Comparison of ENCODE assay signal across 1 cellular context in the genomic region with DNA sequence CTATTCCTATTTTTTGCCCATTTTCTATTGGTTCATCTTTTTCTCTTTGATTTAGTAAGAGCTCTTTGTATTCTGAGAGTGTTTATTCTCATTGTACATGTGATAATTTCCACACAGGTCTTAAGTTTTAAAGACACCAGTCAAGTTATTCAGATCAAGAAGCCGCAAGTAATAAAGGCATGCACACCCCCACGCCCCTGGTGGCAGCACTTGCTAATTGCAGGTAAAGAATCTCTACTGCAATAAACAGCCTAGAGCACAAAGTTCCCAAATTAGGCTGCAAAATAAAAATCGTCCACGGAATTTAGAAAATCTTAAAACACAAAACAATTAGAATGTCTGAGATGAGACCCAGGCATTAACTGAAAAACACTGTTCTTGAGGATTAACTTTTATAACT.
TF ChIP-seq lines count a peak whose summit lies in the region.

No MANE protein-coding gene starts in this region.

TF ChIP-seq in K562, 482 proteins besides CTCF, POLR2A, EP300 and RAD21 (continued from another document):
- TF ChIP-seq, protein P1, sequence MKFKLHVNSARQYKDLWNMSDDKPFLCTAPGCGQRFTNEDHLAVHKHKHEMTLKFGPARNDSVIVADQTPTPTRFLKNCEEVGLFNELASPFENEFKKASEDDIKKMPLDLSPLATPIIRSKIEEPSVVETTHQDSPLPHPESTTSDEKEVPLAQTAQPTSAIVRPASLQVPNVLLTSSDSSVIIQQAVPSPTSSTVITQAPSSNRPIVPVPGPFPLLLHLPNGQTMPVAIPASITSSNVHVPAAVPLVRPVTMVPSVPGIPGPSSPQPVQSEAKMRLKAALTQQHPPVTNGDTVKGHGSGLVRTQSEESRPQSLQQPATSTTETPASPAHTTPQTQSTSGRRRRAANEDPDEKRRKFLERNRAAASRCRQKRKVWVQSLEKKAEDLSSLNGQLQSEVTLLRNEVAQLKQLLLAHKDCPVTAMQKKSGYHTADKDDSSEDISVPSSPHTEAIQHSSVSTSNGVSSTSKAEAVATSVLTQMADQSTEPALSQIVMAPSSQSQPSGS (CRISPR knock-in tag; IDR thresholded peaks at IDR 0.05), result no peak
- TF ChIP-seq CHD1 (IDR thresholded peaks at IDR 0.05; ENCODE audit: low read length), result no peak
- TF ChIP-seq BRF1 (IDR thresholded peaks at IDR 0.05; ENCODE audit: borderline replicate concordance, extremely low read depth, insufficient read length), result no peak
- no peak for TF ChIP-seq ILF3 (IDR thresholded peaks at IDR 0.05; ENCODE audit: borderline replicate concordance)
- TF ChIP-seq PRMT5 (CRISPR knock-in tag; IDR thresholded peaks at IDR 0.05), result no peak
- no peak for TF ChIP-seq MIER1 (IDR thresholded peaks at IDR 0.05; ENCODE audit: low read depth)
- TF ChIP-seq, protein P2, sequence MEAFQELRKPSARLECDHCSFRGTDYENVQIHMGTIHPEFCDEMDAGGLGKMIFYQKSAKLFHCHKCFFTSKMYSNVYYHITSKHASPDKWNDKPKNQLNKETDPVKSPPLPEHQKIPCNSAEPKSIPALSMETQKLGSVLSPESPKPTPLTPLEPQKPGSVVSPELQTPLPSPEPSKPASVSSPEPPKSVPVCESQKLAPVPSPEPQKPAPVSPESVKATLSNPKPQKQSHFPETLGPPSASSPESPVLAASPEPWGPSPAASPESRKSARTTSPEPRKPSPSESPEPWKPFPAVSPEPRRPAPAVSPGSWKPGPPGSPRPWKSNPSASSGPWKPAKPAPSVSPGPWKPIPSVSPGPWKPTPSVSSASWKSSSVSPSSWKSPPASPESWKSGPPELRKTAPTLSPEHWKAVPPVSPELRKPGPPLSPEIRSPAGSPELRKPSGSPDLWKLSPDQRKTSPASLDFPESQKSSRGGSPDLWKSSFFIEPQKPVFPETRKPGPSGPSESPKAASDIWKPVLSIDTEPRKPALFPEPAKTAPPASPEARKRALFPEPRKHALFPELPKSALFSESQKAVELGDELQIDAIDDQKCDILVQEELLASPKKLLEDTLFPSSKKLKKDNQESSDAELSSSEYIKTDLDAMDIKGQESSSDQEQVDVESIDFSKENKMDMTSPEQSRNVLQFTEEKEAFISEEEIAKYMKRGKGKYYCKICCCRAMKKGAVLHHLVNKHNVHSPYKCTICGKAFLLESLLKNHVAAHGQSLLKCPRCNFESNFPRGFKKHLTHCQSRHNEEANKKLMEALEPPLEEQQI (IDR thresholded peaks at IDR 0.05), result 0 out of 2 replicates have a peak, but pooled peaks have one; percentile 45
- no peak for TF ChIP-seq ZNF408 (CRISPR knock-in tag; IDR thresholded peaks at IDR 0.05; ENCODE audit: low read depth)
- TF ChIP-seq RBBP5 (IDR thresholded peaks at IDR 0.05; ENCODE audit: borderline replicate concordance, insufficient read depth, low read length, poor library complexity, severe bottlenecking), result no peak
- no peak for TF ChIP-seq USF1 (CRISPR knock-in tag; IDR thresholded peaks at IDR 0.05)
- TF ChIP-seq, protein P3, sequence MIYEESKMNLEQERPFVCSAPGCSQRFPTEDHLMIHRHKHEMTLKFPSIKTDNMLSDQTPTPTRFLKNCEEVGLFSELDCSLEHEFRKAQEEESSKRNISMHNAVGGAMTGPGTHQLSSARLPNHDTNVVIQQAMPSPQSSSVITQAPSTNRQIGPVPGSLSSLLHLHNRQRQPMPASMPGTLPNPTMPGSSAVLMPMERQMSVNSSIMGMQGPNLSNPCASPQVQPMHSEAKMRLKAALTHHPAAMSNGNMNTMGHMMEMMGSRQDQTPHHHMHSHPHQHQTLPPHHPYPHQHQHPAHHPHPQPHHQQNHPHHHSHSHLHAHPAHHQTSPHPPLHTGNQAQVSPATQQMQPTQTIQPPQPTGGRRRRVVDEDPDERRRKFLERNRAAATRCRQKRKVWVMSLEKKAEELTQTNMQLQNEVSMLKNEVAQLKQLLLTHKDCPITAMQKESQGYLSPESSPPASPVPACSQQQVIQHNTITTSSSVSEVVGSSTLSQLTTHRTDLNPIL (CRISPR knock-in tag; IDR thresholded peaks at IDR 0.05), result no peak
- TF ChIP-seq POLR2AphosphoS2 (IDR thresholded peaks at IDR 0.05; ENCODE audit: low read length), result no peak
- no peak for TF ChIP-seq ZNF830 (CRISPR knock-in tag; IDR thresholded peaks at IDR 0.05)
- TF ChIP-seq KLF13 (tag; IDR thresholded peaks at IDR 0.05; ENCODE audit: borderline replicate concordance, low read depth), result peak; percentile 99
- TF ChIP-seq POLR2AphosphoS5 (IDR thresholded peaks at IDR 0.05; ENCODE audit: control insufficient read depth, insufficient read depth, low read depth, low read length), result no peak
- TF ChIP-seq, protein P4, sequence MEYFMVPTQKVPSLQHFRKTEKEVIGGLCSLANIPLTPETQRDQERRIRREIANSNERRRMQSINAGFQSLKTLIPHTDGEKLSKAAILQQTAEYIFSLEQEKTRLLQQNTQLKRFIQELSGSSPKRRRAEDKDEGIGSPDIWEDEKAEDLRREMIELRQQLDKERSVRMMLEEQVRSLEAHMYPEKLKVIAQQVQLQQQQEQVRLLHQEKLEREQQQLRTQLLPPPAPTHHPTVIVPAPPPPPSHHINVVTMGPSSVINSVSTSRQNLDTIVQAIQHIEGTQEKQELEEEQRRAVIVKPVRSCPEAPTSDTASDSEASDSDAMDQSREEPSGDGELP (CRISPR knock-in tag; IDR thresholded peaks at IDR 0.05; ENCODE audit: borderline replicate concordance), result no peak
- TF ChIP-seq, protein P5, sequence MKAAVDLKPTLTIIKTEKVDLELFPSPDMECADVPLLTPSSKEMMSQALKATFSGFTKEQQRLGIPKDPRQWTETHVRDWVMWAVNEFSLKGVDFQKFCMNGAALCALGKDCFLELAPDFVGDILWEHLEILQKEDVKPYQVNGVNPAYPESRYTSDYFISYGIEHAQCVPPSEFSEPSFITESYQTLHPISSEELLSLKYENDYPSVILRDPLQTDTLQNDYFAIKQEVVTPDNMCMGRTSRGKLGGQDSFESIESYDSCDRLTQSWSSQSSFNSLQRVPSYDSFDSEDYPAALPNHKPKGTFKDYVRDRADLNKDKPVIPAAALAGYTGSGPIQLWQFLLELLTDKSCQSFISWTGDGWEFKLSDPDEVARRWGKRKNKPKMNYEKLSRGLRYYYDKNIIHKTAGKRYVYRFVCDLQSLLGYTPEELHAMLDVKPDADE (conservative IDR thresholded peaks at IDR 0.05; ENCODE audit: control insufficient read depth, low read depth, low read length), result no peak
- TF ChIP-seq ETS2 (tag; IDR thresholded peaks at IDR 0.05; ENCODE audit: borderline replicate concordance, poor library complexity, severe bottlenecking), result no peak
- TF ChIP-seq, protein P6, sequence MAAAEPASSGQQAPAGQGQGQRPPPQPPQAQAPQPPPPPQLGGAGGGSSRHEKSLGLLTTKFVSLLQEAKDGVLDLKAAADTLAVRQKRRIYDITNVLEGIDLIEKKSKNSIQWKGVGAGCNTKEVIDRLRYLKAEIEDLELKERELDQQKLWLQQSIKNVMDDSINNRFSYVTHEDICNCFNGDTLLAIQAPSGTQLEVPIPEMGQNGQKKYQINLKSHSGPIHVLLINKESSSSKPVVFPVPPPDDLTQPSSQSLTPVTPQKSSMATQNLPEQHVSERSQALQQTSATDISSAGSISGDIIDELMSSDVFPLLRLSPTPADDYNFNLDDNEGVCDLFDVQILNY (CRISPR knock-in tag; IDR thresholded peaks at IDR 0.05), result no peak
- TF ChIP-seq SMAD4 (CRISPR knock-in tag; conservative IDR thresholded peaks at IDR 0.05), result no peak
- TF ChIP-seq MCM3 (IDR thresholded peaks at IDR 0.05), result no peak
- no peak for TF ChIP-seq CEBPB (tag; IDR thresholded peaks at IDR 0.05)
- TF ChIP-seq HMG20A (CRISPR knock-in tag; conservative IDR thresholded peaks at IDR 0.05), result no peak
- peak; percentile 63; the same call in 1 of the 2 replicates for TF ChIP-seq TRIM28 (IDR thresholded peaks at IDR 0.05)
- no peak for TF ChIP-seq TAF1 (IDR thresholded peaks at IDR 0.05; ENCODE audit: control insufficient read depth, extremely low read depth, insufficient read depth, low read length, severe bottlenecking)
- no peak for TF ChIP-seq ZNF699 (CRISPR knock-in tag; IDR thresholded peaks at IDR 0.05; ENCODE audit: insufficient replicate concordance)
- TF ChIP-seq NCOR1 (IDR thresholded peaks at IDR 0.05), result no peak
TF ChIP-seq in K562: peak in this region for 8.
